Comparison of ENCODE assay signal across 9 cellular contexts in genomic region chr1:151763990-151764389, GRCh38. TPM values are rescaled to one million over a fixed set of nuclear protein-coding genes. Genes with fewer than 3 reads are reported as not detected.
A peak's percentile ranks its signal among the peaks of the same experiment; 100 is the strongest.
DNase-seq lines count a peak whose midpoint lies in the region; ATAC-seq and TF ChIP-seq lines count a peak whose summit lies in the region.
"Had no signal": no experiment of that assay in that cellular context is flagged by ENCODE, and none has a peak within 500 bp of the region (broad histone marks: within the 10 kb centered on the region; RNA-seq: fewer than 3 reads in every experiment).

No MANE protein-coding gene starts in this region.

- H3K14ac ChIP-seq in neuronal stem cell (ENCODE audit: low read length) = no peak overlapping the region

- no peak overlapping the region for H2BK120ac ChIP-seq in neuronal stem cell (ENCODE audit: low read depth, low read length)

- H3K36me3 ChIP-seq in OCI-LY1 (ENCODE audit: insufficient read depth, low read length) (peaks cover 32% of the 10 kb centered on the region), endodermal cell (ENCODE audit: control insufficient read depth, insufficient read depth, low read length) (peaks cover 31% of the 10 kb centered on the region), neuronal stem cell (replicated peaks in 1 of 2; ENCODE audit: control insufficient read depth in 2 of 2, insufficient read depth in 2 of 2, low read length in 2 of 2) (peaks cover 14 to 34% of the 10 kb centered on the region in 2 donors)

- 85 to 98% methylated on average over 8 to 10 of the region's 10 CpGs for WGBS in endodermal cell (ENCODE audit: insufficient coverage in 1 of 2, insufficient read length in 1 of 2), 2 experiments
- WGBS in neuronal stem cell (ENCODE audit: extremely low coverage in 2 of 2, insufficient read length in 2 of 2, insufficient replicate concordance in 1 of 2), 2 donors = 100% methylated on average over 2 of the region's 10 CpGs; no CpG with 5 or more reads in 1 of the 2 donors

- no peaks in the 10 kb centered on the region for H3K9me2 ChIP-seq in OCI-LY1 (ENCODE audit: low read depth, low read length)

- TF ChIP-seq CTCF in Calu3 (IDR thresholded peaks at IDR 0.05; ENCODE audit: unreplicated experiment) = no peak
- no peak for TF ChIP-seq CTCF in OCI-LY1 (IDR thresholded peaks at IDR 0.05; ENCODE audit: low read length)
- TF ChIP-seq CTCF in endodermal cell (conservative IDR thresholded peaks at IDR 0.05) = no peak

- no peaks in the 10 kb centered on the region for H3K79me1 ChIP-seq in neuronal stem cell (ENCODE audit: low read depth, low read length)

- CTCF ChIA-PET in Calu3 (lab: Charles Lee) = interaction anchor here (0.6 to 0.8 kb wide), 2 partner anchors 26 to 73 kb away, joined by 3 to 6 read pairs; no protein-coding TSS in a partner anchor

- H3K4me3 Mint-ChIP-seq in Calu3 (ENCODE audit: low read depth, unreplicated experiment) (peak overlapping the region; percentile 99), endodermal cell (peak overlapping the region; percentile 94)

- H3K27ac Mint-ChIP-seq in Calu3 (ENCODE audit: unreplicated experiment) (peak overlapping the region; percentile 97), endodermal cell (peak overlapping the region; percentile 83)

- H3K4me3 ChIP-seq in OCI-LY1 (ENCODE audit: low read depth, low read length, poor library complexity, severe bottlenecking) (peak overlapping the region; percentile 97), endodermal cell (ENCODE audit: low read length) (peak overlapping the region; percentile 93), neuronal stem cell (ENCODE audit: low read length in 2 of 2) (peak overlapping the region in 1 of 2 donors; percentile 78)

- H3K4ac ChIP-seq in neuronal stem cell (ENCODE audit: low read length) = no peak overlapping the region

- H3K27me3 Mint-ChIP-seq in Calu3 (ENCODE audit: unreplicated experiment) (no peaks in the 10 kb centered on the region), endodermal cell (ENCODE audit: insufficient read depth) (peaks cover 5% of the 10 kb centered on the region)

- no peaks in the 10 kb centered on the region for H3K27me3 ChIP-seq in OCI-LY1 (ENCODE audit: insufficient read depth, low read length)
- no peaks in the 10 kb centered on the region for H3K27me3 ChIP-seq in endodermal cell (ENCODE audit: control insufficient read depth, insufficient read depth, low read length, poor library complexity, severe bottlenecking)
- H3K27me3 ChIP-seq in neuronal stem cell (ENCODE audit: control insufficient read depth in 3 of 3, insufficient read depth in 3 of 3, low read depth in 1 of 3, low read length in 3 of 3) = no peaks in the 10 kb centered on the region

- peaks cover 33% of the 10 kb centered on the region for H3K4me1 Mint-ChIP-seq in Calu3 (ENCODE audit: low read depth, unreplicated experiment)
- peaks cover 10% of the 10 kb centered on the region for H3K4me1 Mint-ChIP-seq in endodermal cell

- no peak overlapping the region for H4K91ac ChIP-seq in neuronal stem cell (ENCODE audit: low read depth, low read length, poor library complexity)

- no peak overlapping the region for H3K23ac ChIP-seq in neuronal stem cell (ENCODE audit: low read depth, low read length, poor library complexity)

- H3K9ac ChIP-seq in OCI-LY1 (ENCODE audit: low read length) (peak overlapping the region; percentile 94), endodermal cell (ENCODE audit: extremely low read depth, low read length, poor library complexity, severe bottlenecking) (peak overlapping the region; percentile 79), neuronal stem cell (ENCODE audit: low read depth, low read length, poor library complexity) (no peak overlapping the region)

- H2BK12ac ChIP-seq in neuronal stem cell (ENCODE audit: low read length) = no peak overlapping the region

- ATAC-seq in GM21515 (IDR thresholded peaks at IDR 0.05; ENCODE audit: unreplicated experiment) (no peak), left lobe of liver (no peak)

- intact Hi-C loops in Calu3 (cut with micrococcal nuclease; ENCODE audit: unreplicated experiment) = no loop called here

- no peaks in the 10 kb centered on the region for H4K20me1 ChIP-seq in OCI-LY1 (ENCODE audit: insufficient read depth, low read length)

- peaks cover 16% of the 10 kb centered on the region for H3K4me1 ChIP-seq in OCI-LY1 (ENCODE audit: insufficient read depth, low read length, severe bottlenecking)
- H3K4me1 ChIP-seq in endodermal cell (ENCODE audit: control insufficient read depth, insufficient read depth, low read length) = no peaks in the 10 kb centered on the region
- peaks cover 3 to 4% of the 10 kb centered on the region in 2 donors for H3K4me1 ChIP-seq in neuronal stem cell (ENCODE audit: control insufficient read depth in 2 of 2, insufficient read depth in 1 of 2, low read depth in 1 of 2, low read length in 2 of 2)

- no peaks in the 10 kb centered on the region for H3K9me3 Mint-ChIP-seq in Calu3 (ENCODE audit: low read depth, unreplicated experiment)
- H3K9me3 Mint-ChIP-seq in endodermal cell = peaks cover 5% of the 10 kb centered on the region

- no peak overlapping the region for H2AK5ac ChIP-seq in neuronal stem cell (ENCODE audit: low read depth, low read length)

- H2BK5ac ChIP-seq in neuronal stem cell (ENCODE audit: low read length) = no peak overlapping the region

- no peaks in the 10 kb centered on the region for H3K79me2 ChIP-seq in OCI-LY1 (ENCODE audit: insufficient read depth, low read length)

- no peaks in the 10 kb centered on the region for H3F3A ChIP-seq in OCI-LY1 (ENCODE audit: insufficient read depth, low read length)

- BruUV-seq in Calu3 (replicated peaks; lab: Mats Ljungman, UMichigan) = no TSS peak

- peaks cover 49% of the 10 kb centered on the region for H3K36me3 Mint-ChIP-seq in Calu3 (ENCODE audit: insufficient read depth, unreplicated experiment)
- peaks cover 25% of the 10 kb centered on the region for H3K36me3 Mint-ChIP-seq in endodermal cell (ENCODE audit: low read depth)

- H3K27ac ChIP-seq in OCI-LY1 (ENCODE audit: low read depth, low read length, poor library complexity, severe bottlenecking) (peak overlapping the region; percentile 34), endodermal cell (ENCODE audit: low read depth, low read length) (no peak overlapping the region), neuronal stem cell (replicated peaks; ENCODE audit: low read length) (no peak overlapping the region)

- H2BK15ac ChIP-seq in neuronal stem cell (ENCODE audit: low read length) = no peak overlapping the region

- peak overlapping the region; percentile 43 for H2AFZ ChIP-seq in OCI-LY1 (ENCODE audit: low read length)
- peak overlapping the region; percentile 85 for H2AFZ ChIP-seq in neuronal stem cell (ENCODE audit: low read length)

- H3K9me3 ChIP-seq in OCI-LY1 (ENCODE audit: low read length) (no peaks in the 10 kb centered on the region), endodermal cell (ENCODE audit: control insufficient read depth, low read length) (no peaks in the 10 kb centered on the region), neuronal stem cell (replicated peaks in 1 of 2; ENCODE audit: control insufficient read depth in 2 of 2, insufficient read depth in 1 of 2, low read depth in 1 of 2, low read length in 2 of 2) (no peaks in the 10 kb centered on the region)

- H3K4me2 ChIP-seq in OCI-LY1 (ENCODE audit: low read length) (peak overlapping the region; percentile 88), neuronal stem cell (ENCODE audit: insufficient read depth, low read length, poor library complexity, severe bottlenecking) (peak overlapping the region; percentile 77)

- H4K8ac ChIP-seq in neuronal stem cell (ENCODE audit: low read depth, low read length) = no peak overlapping the region

- DNase-seq in Calu3 (no peak), endodermal cell (no peak), neuronal stem cell (ENCODE audit: low spot score) (no peak), dermis blood vessel endothelial cell (no peak), SW480 (ENCODE audit: low spot score) (no peak), left lobe of liver (ENCODE audit: low spot score) (no peak)

- no peak overlapping the region for H3K18ac ChIP-seq in neuronal stem cell (ENCODE audit: low read length)

RNA-seq across cellular contexts. Expression of gene MRPL9, which starts 0.7 kb away (rescaled TPM):
- total RNA-seq in Calu3 (2022) (106 and 118 TPM in 2 replicates), endodermal cell (10 to 100 TPM; 86.3 to 98.0 TPM), dermis blood vessel endothelial cell (92.7 and 97.3 TPM in 2 replicates), left lobe of liver (26.3 TPM)
- 92.0 TPM for polyA plus RNA-seq in endodermal cell (2013, experiment 1 of 2)
- polyA plus RNA-seq in endodermal cell (2013, experiment 2 of 2) = 101 TPM
- 75.7 TPM for polyA plus RNA-seq in neuronal stem cell (2013, experiment 1 of 2)
- polyA plus RNA-seq in neuronal stem cell (2013, experiment 2 of 2) = 74.2 TPM

RNA-seq across cellular contexts. Expression of gene TDRKH, which starts 26.3 kb away (rescaled TPM):
- total RNA-seq in Calu3 (2022) = 20.2 and 25.7 TPM in 2 replicates
- 10 to 100 TPM; 14.9 to 15.0 TPM for total RNA-seq in endodermal cell
- 28.5 TPM for polyA plus RNA-seq in endodermal cell (2013, experiment 1 of 2)
- 25.6 TPM for polyA plus RNA-seq in endodermal cell (2013, experiment 2 of 2)
- 16.6 TPM for polyA plus RNA-seq in neuronal stem cell (2013, experiment 1 of 2)
- 15.8 TPM for polyA plus RNA-seq in neuronal stem cell (2013, experiment 2 of 2)
- total RNA-seq in dermis blood vessel endothelial cell = 4.6 and 9.6 TPM in 2 replicates
- 2.2 TPM for total RNA-seq in left lobe of liver

RNA-seq across cellular contexts. Expression of gene LINGO4, which starts 41.2 kb away (rescaled TPM):
- total RNA-seq in Calu3 (2022) = not detected in 2 replicates
- total RNA-seq in endodermal cell = not detected
- polyA plus RNA-seq in endodermal cell (2013, experiment 1 of 2) = not detected
- not detected for polyA plus RNA-seq in endodermal cell (2013, experiment 2 of 2)
- polyA plus RNA-seq in neuronal stem cell (2013, experiment 1 of 2) = not detected
- polyA plus RNA-seq in neuronal stem cell (2013, experiment 2 of 2) = not detected
- total RNA-seq in dermis blood vessel endothelial cell = not detected in 2 replicates
- 0.15 TPM for total RNA-seq in left lobe of liver
- total RNA-seq: NCI-H460 had no signal

RNA-seq across cellular contexts. Expression of gene RIIAD1, which starts 42.7 kb away (rescaled TPM):
- total RNA-seq in Calu3 (2022) (not detected in 2 replicates), endodermal cell (not detected), dermis blood vessel endothelial cell (not detected in 2 replicates), left lobe of liver (not detected)
- 0.89 TPM for polyA plus RNA-seq in endodermal cell (2013, experiment 1 of 2)
- 0.87 TPM for polyA plus RNA-seq in endodermal cell (2013, experiment 2 of 2)
- polyA plus RNA-seq in neuronal stem cell (2013, experiment 1 of 2) = 1.5 TPM
- 0.40 TPM for polyA plus RNA-seq in neuronal stem cell (2013, experiment 2 of 2)
- total RNA-seq: NCI-H460 had no signal

RNA-seq across cellular contexts. Expression of gene CELF3, which starts 47.4 kb away (rescaled TPM):
- not detected in 2 replicates for total RNA-seq in Calu3 (2022)
- under 1 TPM; 0.24 to 0.40 TPM for total RNA-seq in endodermal cell
- polyA plus RNA-seq in endodermal cell (2013, experiment 1 of 2) = 40.3 TPM
- 27.6 TPM for polyA plus RNA-seq in endodermal cell (2013, experiment 2 of 2)
- 4.7 TPM for polyA plus RNA-seq in neuronal stem cell (2013, experiment 1 of 2)
- polyA plus RNA-seq in neuronal stem cell (2013, experiment 2 of 2) = 5.0 TPM
- total RNA-seq in dermis blood vessel endothelial cell = not detected in 2 replicates
- total RNA-seq in left lobe of liver = not detected
- total RNA-seq: NCI-H460 had no signal
